ENCODE assay signal across 22 cellular contexts in the genomic region with DNA sequence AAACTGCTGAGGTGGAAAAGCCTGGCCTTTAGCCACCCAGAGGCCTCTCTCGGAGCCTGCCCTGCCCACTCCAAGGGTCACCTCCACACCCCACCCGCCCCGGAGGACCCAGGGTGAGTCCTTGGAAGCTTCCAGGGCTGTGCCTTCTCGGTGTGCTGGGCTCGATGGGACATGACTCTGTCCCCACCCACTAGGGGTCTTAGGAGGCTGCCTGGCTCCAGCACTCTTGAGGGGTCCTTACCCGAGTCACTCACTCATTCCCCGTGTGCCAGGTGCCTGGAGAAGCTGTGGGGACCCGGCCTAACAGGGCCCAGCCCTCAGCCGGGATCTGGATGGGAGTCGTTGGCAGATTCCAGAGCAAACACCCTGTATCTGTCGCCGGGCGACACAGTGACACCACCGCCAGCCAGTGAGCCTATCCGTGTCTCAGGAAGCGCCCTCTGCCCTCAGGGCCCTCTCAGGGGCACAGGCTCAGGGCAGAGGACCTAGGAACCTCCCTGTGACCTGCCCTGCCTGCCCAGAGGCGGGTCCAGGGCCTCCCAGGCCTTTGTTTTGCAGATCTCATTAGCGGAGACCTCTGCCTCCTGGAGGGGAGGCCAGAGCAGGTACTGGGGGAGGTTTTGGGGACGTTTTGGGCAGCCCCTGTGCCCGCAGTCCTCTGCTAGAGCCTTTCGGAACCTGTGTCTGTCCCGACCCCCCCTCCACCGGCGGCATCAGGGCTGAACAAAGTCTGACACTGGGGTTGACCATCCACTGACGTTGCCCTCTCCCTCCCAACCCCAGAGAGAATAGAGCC. TPM values are rescaled to one million over a fixed set of nuclear protein-coding genes. Genes with fewer than 3 reads are reported as not detected.
DNase-seq lines count a peak whose midpoint lies in the region; ATAC-seq, FAIRE-seq and TF ChIP-seq lines count a peak whose summit lies in the region.
"Had no signal": no experiment of that assay in that cellular context is flagged by ENCODE, and none has a peak within 500 bp of the region (broad histone marks: within the 10 kb centered on the region; RNA-seq: fewer than 3 reads in every experiment).

No MANE protein-coding gene starts in this region.

- H3K79me2 ChIP-seq in H1 (ENCODE audit: control insufficient read depth in 1 of 2, insufficient read depth in 2 of 2, low read length in 2 of 2) (peaks cover 0 to 9% of the 10 kb centered on the region in 2 experiments; a peak in 1 of 4 replicates), PC-9 (ENCODE audit: low read depth) (peaks cover 11% of the 10 kb centered on the region)

- H3K4me1 ChIP-seq in HUES48 (ENCODE audit: control insufficient read depth, insufficient read depth, low read length) (peaks cover 17% of the 10 kb centered on the region), H1 (replicated peaks in 1 of 4; ENCODE audit: control insufficient read depth in 3 of 4, insufficient read depth in 4 of 4, low read length in 3 of 4) (peaks cover 0 to 28% (median 20%) of the 10 kb centered on the region in 4 experiments; a peak in 6 of 7 replicates), right lobe of liver (peaks cover 0 to 44% (median 8%) of the 10 kb centered on the region in 4 donors), vagina (peaks cover 44% of the 10 kb centered on the region), PC-9 (replicated peaks; ENCODE audit: insufficient read depth) (0 out of 2 replicates have a peak, but pooled peaks cover 5% of the 10 kb centered on the region)

- TF ChIP-seq POLR2A in H1 (IDR thresholded peaks at IDR 0.05; ENCODE audit: control extremely low read depth in 1 of 2, low read depth in 2 of 2, low read length in 2 of 2) = no peak
- TF ChIP-seq POLR2A in right lobe of liver (IDR thresholded peaks at IDR 0.05) = peak; percentile 38
- no peak for TF ChIP-seq POLR2A in vagina (IDR thresholded peaks at IDR 0.05)

- no peak overlapping the region for H3K27ac ChIP-seq in HUES48 (ENCODE audit: low read depth, low read length)
- H3K27ac ChIP-seq in H1 (ENCODE audit: low read depth, low read length) = no peak overlapping the region
- peak overlapping the region in 2 of 3 donors; percentile 78 to 90 for H3K27ac ChIP-seq in right lobe of liver
- H3K27ac ChIP-seq in vagina = peak overlapping the region; percentile 12
- no peak overlapping the region for H3K27ac ChIP-seq in PC-9
- H3K27ac ChIP-seq: neutrophil, testis had no signal

- CTCF ChIA-PET in H1 (lab: Charles Lee; ENCODE audit: partially characterized antibody) = interaction anchor here (0.6 to 8.8 kb wide), 24 partner anchors 8 to 609 kb away, joined by 3 to 249 read pairs (median 4); a partner anchor contains a TSS
- CTCF ChIA-PET in PC-9 (lab: Charles Lee) = interaction anchor here (0.6 to 1.0 kb wide), 2 partner anchors 19 to 103 kb away, joined by 4 read pairs; no protein-coding TSS in a partner anchor

- peak overlapping the region; percentile 72 for H4K91ac ChIP-seq in H1 (replicated peaks; ENCODE audit: insufficient read length, low read length)

- TF ChIP-seq RAD21 in H1 (IDR thresholded peaks at IDR 0.05 in 1 of 2, conservative IDR thresholded peaks at IDR 0.05 in 1 of 2; ENCODE audit: low read depth in 2 of 2, low read length in 2 of 2) = no peak

- peaks cover 8% of the 10 kb centered on the region for H3K23me2 ChIP-seq in H1 (ENCODE audit: low read depth, low read length)

- H2BK12ac ChIP-seq in H1 (ENCODE audit: low read depth, low read length) = peak overlapping the region; percentile 75; the same call in 1 of the 2 replicates

- no TSS peak for BruUV-seq in PC-9 (replicated peaks; lab: Mats Ljungman, UMichigan)

- peak overlapping the region; percentile 71; the same call in 1 of the 2 replicates for H2BK5ac ChIP-seq in H1 (ENCODE audit: low read depth, low read length)

- H2AK5ac ChIP-seq in H1 (ENCODE audit: low read depth, low read length) = no peak overlapping the region; the same call in 1 of the 2 replicates

- TF ChIP-seq EP300 in H1 (IDR thresholded peaks at IDR 0.05; ENCODE audit: borderline replicate concordance in 1 of 2, low read depth in 2 of 2, low read length in 2 of 2) = no peak

- peak; percentile 70 to 81 (median 75) for ATAC-seq in right lobe of liver
- ATAC-seq: esophagus mucosa had no signal

- H2BK15ac ChIP-seq in H1 (ENCODE audit: low read length) = peak overlapping the region; percentile 16; the same call in 1 of the 2 replicates

- no peak overlapping the region for H4K5ac ChIP-seq in H1 (ENCODE audit: insufficient read length, low read depth, low read length)

- no peak overlapping the region for H4K8ac ChIP-seq in H1 (ENCODE audit: extremely low read depth, insufficient read depth, low read length)

- H3K14ac ChIP-seq in H1 (ENCODE audit: insufficient read length) = no peak overlapping the region

- H3K4me2 ChIP-seq in H1 (ENCODE audit: insufficient read depth in 1 of 2, low read depth in 2 of 2, low read length in 2 of 2) (peak overlapping the region; percentile 54 to 65), PC-9 (no peak overlapping the region)
- H3K4me2 ChIP-seq: SK-N-SH had no signal

- H2BK120ac ChIP-seq in H1 (replicated peaks; ENCODE audit: low read depth, low read length) = no peak overlapping the region

- no peaks in the 10 kb centered on the region for H3K36me3 ChIP-seq in HUES48 (ENCODE audit: control insufficient read depth, insufficient read depth, low read length)
- H3K36me3 ChIP-seq in H1 (ENCODE audit: control insufficient read depth in 2 of 4, insufficient read depth in 4 of 4, low read length in 3 of 4) = no peaks in the 10 kb centered on the region
- H3K36me3 ChIP-seq in right lobe of liver = no peaks in the 10 kb centered on the region
- H3K36me3 ChIP-seq in vagina = no peaks in the 10 kb centered on the region
- no peaks in the 10 kb centered on the region for H3K36me3 ChIP-seq in PC-9 (ENCODE audit: low read depth)
- H3K36me3 ChIP-seq: neutrophil had no signal

- H3K56ac ChIP-seq in H1 (replicated peaks; ENCODE audit: insufficient read length, low read depth, low read length) = no peak overlapping the region

- no peaks in the 10 kb centered on the region for H3K9me2 ChIP-seq in PC-9 (ENCODE audit: insufficient read depth)
- H3K9me2 ChIP-seq: SK-N-SH had no signal

- intact Hi-C loops in right lobe of liver (cut with DNase I) = loop anchor here in 1 of 2 donors (5.0 kb wide), 1 partner anchor 100 kb away; no protein-coding TSS in a partner anchor
- intact Hi-C loops in vagina (cut with DNase I) = loop anchor here (5.0 kb wide), 1 partner anchor 85 kb away; no protein-coding TSS in a partner anchor
- intact Hi-C loops in PC-9 (cut with micrococcal nuclease; ENCODE audit: unreplicated experiment) = loop anchor here (1.0 kb wide), 2 partner anchors 103 to 138 kb away; no protein-coding TSS in a partner anchor

- H2AFZ ChIP-seq in H1 (ENCODE audit: low read length) = no peak overlapping the region
- no peak overlapping the region for H2AFZ ChIP-seq in PC-9

- TF ChIP-seq CTCF in H1 (IDR thresholded peaks at IDR 0.05; ENCODE audit: control extremely low read depth in 1 of 3, insufficient read depth in 1 of 3, low read depth in 1 of 3, low read length in 3 of 3) (no peak), right lobe of liver (IDR thresholded peaks at IDR 0.05) (peak in 1 of 4 donors; percentile 5), vagina (IDR thresholded peaks at IDR 0.05) (no peak), PC-9 (conservative IDR thresholded peaks at IDR 0.05) (no peak)

- no peak overlapping the region for H3K9ac ChIP-seq in HUES48 (ENCODE audit: low read depth, low read length)
- no peak overlapping the region for H3K9ac ChIP-seq in H1 (replicated peaks in 1 of 4; ENCODE audit: extremely low read depth in 1 of 4, low read depth in 3 of 4, low read length in 3 of 4)
- H3K9ac ChIP-seq: SK-N-SH had no signal

- H3K79me1 ChIP-seq in H1 (ENCODE audit: low read depth, low read length) = peaks cover 4% of the 10 kb centered on the region

- peak overlapping the region; percentile 83 for H3K18ac ChIP-seq in H1 (ENCODE audit: extremely low read depth, low read length)

- H3F3A ChIP-seq in PC-9 (ENCODE audit: insufficient read depth, low read depth) = peaks cover 12% of the 10 kb centered on the region; the same call in 1 of the 2 replicates

- 43% methylated on average over 19 of the region's 25 CpGs; no CpG with 5 or more reads in 1 of the 2 experiments for WGBS in H1 (ENCODE audit: extremely low coverage in 1 of 2, insufficient coverage in 1 of 2, insufficient read length in 1 of 2, insufficient replicate concordance in 2 of 2, low coverage in 1 of 2, low lambda C conversion rate in 2 of 2, missing lambda C conversion rate in 1 of 2), 2 experiments
- WGBS in right lobe of liver (ENCODE audit: insufficient coverage, low coverage, low lambda C conversion rate, missing lambda C conversion rate) = 23% methylated on average over 8 of the region's 25 CpGs

- H2BK20ac ChIP-seq in H1 (ENCODE audit: low read length) = 0 out of 2 replicates have a peak overlapping the region, but pooled peaks have one; percentile 95

- H3K9me3 ChIP-seq in HUES48 (ENCODE audit: control insufficient read depth, insufficient read depth, low read length) = no peaks in the 10 kb centered on the region
- no peaks in the 10 kb centered on the region for H3K9me3 ChIP-seq in H1 (ENCODE audit: insufficient read depth in 2 of 2, low read depth in 1 of 2, low read length in 1 of 2)
- no peaks in the 10 kb centered on the region for H3K9me3 ChIP-seq in right lobe of liver
- H3K9me3 ChIP-seq in vagina = no peaks in the 10 kb centered on the region
- H3K9me3 ChIP-seq in PC-9 (ENCODE audit: insufficient read depth, low read depth) = no peaks in the 10 kb centered on the region
- H3K9me3 ChIP-seq: neutrophil, SK-N-SH, testis had no signal

- DNase-seq in H1 (ENCODE audit: low read depth in 1 of 2, low spot score in 2 of 2) = peak in 1 of 2 experiments; percentile 72
- DNase-seq in right lobe of liver = peak; percentile 83 to 94 (median 94)
- no peak for DNase-seq in vagina (ENCODE audit: extremely low spot score in 2 of 2)
- no peak for DNase-seq in NCI-H69 (lab: John Stamatoyannopoulos, UW)
- DNase-seq in iPS-NIHi7 (ENCODE audit: extremely low spot score) = no peak
- DNase-seq in PC-9 = no peak
- DNase-seq: central memory CD4-positive, alpha-beta T cell; NCI-H1092; NCI-H1694 had no signal

- H4K20me1 ChIP-seq in H1 (replicated peaks in 1 of 2; ENCODE audit: control insufficient read depth in 1 of 2, insufficient read depth in 2 of 2, low read length in 2 of 2) (peaks cover 2 to 3% of the 10 kb centered on the region in 2 experiments), PC-9 (ENCODE audit: insufficient read depth) (no peaks in the 10 kb centered on the region)

- POLR2A ChIA-PET in H1 (lab: Charles Lee; ENCODE audit: partially characterized antibody) (interaction anchor here (1.4 to 1.6 kb wide), 2 partner anchors 12 to 17 kb away, joined by 4 to 6 read pairs; no protein-coding TSS in a partner anchor), PC-9 (lab: Charles Lee; ENCODE audit: unreplicated experiment) (no interaction called here)

- H3K4me3 ChIP-seq in HUES48 (ENCODE audit: low read depth, low read length) (peak overlapping the region; percentile 9; the same call in 1 of the 2 replicates), H1 (ENCODE audit: extremely low read depth in 1 of 4, insufficient read depth in 2 of 4, low read depth in 3 of 4, low read length in 4 of 4) (peak overlapping the region in 3 of 4 experiments; percentile 10 to 39 (median 19); a peak in 5 of 8 replicates), right lobe of liver (peak overlapping the region; percentile 25 to 51 (median 42)), vagina (no peak overlapping the region), PC-9 (no peak overlapping the region)
- H3K4me3 ChIP-seq: testis had no signal

- FAIRE-seq in H1 (lab: Jason Lieb, UNC) = no peak
- FAIRE-seq: GM12892 had no signal

- H3K23ac ChIP-seq in H1 (ENCODE audit: insufficient read length) = no peak overlapping the region

- peaks cover 3% of the 10 kb centered on the region for H3K27me3 ChIP-seq in HUES48 (ENCODE audit: control insufficient read depth, insufficient read depth, low read length)
- H3K27me3 ChIP-seq in H1 (replicated peaks in 1 of 4; ENCODE audit: control insufficient read depth in 3 of 4, extremely low read depth in 1 of 4, insufficient read depth in 3 of 4, low read length in 3 of 4) = peaks cover 0 to 7% (median 0%) of the 10 kb centered on the region in 4 experiments; a peak in 3 of 7 replicates
- no peaks in the 10 kb centered on the region for H3K27me3 ChIP-seq in right lobe of liver
- no peaks in the 10 kb centered on the region for H3K27me3 ChIP-seq in vagina
- peaks cover under 1% of the 10 kb centered on the region; the same call in 1 of the 2 replicates for H3K27me3 ChIP-seq in PC-9 (ENCODE audit: insufficient read depth, low read depth)
- H3K27me3 ChIP-seq: testis had no signal

- no peak overlapping the region for H3K4ac ChIP-seq in H1 (replicated peaks; ENCODE audit: insufficient read length, low read depth, low read length)

RNA-seq across cellular contexts. Expression of a gene that starts 3.1 kb away (rescaled TPM):
- 45.1 and 49.4 TPM in 2 replicates for total RNA-seq in H1 (2021; fragmentation: NEBNext Ultra II Directional; extraction: Animal tissue kit (Norgen Biotek cat#: 25700))
- 37.4 and 55.9 TPM in 2 replicates for polyA plus RNA-seq in H1 (2011; rRNA removed)
- 46.4 TPM for polyA plus RNA-seq in H1 (2011; cell fraction: cytosol; rRNA removed)
- 136 TPM for polyA plus RNA-seq in H1 (2011; cell fraction: nucleus; rRNA removed)
- 43.5 to 47.4 TPM (median 45.9 TPM) in 4 replicates for polyA plus RNA-seq in H1 (2012, experiment 1 of 2)
- polyA plus RNA-seq in H1 (2012, experiment 2 of 2) = 43.8 TPM
- polyA plus RNA-seq in H1 (2013, experiment 1 of 2) = 26.2 TPM
- polyA plus RNA-seq in H1 (2013, experiment 2 of 2) = 26.6 TPM
- 26.1 and 68.1 TPM in 2 replicates for polyA minus RNA-seq in H1 (2011; rRNA and poly(A)+ RNA removed)
- 23.0 TPM for polyA minus RNA-seq in H1 (2011; cell fraction: cytosol; rRNA and poly(A)+ RNA removed)
- 32.2 TPM for polyA minus RNA-seq in H1 (2011; cell fraction: nucleus; rRNA and poly(A)+ RNA removed)
- 10 to 100 TPM; 10.3 to 20.1 (median 15.8) TPM for total RNA-seq in right lobe of liver
- 17.9 TPM for total RNA-seq in vagina
- total RNA-seq in PC-9 (2021) = 36.0 and 36.2 TPM in 2 replicates

RNA-seq across cellular contexts. Expression of a gene that starts 28.0 kb away (rescaled TPM):
- 1.8 and 1.9 TPM in 2 replicates for total RNA-seq in H1 (2021; fragmentation: NEBNext Ultra II Directional; extraction: Animal tissue kit (Norgen Biotek cat#: 25700))
- 3.0 and 3.3 TPM in 2 replicates for polyA plus RNA-seq in H1 (2011; rRNA removed)
- polyA plus RNA-seq in H1 (2011; cell fraction: cytosol; rRNA removed) = 2.9 TPM
- polyA plus RNA-seq in H1 (2011; cell fraction: nucleus; rRNA removed) = 12.6 TPM
- 1.7 to 3.4 TPM (median 2.7 TPM) in 4 replicates for polyA plus RNA-seq in H1 (2012, experiment 1 of 2)
- polyA plus RNA-seq in H1 (2012, experiment 2 of 2) = 3.2 TPM
- polyA plus RNA-seq in H1 (2013, experiment 1 of 2) = 1.6 TPM
- polyA plus RNA-seq in H1 (2013, experiment 2 of 2) = 1.5 TPM
- 2.0 and 2.4 TPM in 2 replicates for polyA minus RNA-seq in H1 (2011; rRNA and poly(A)+ RNA removed)
- 1.8 TPM for polyA minus RNA-seq in H1 (2011; cell fraction: cytosol; rRNA and poly(A)+ RNA removed)
- 1.2 TPM for polyA minus RNA-seq in H1 (2011; cell fraction: nucleus; rRNA and poly(A)+ RNA removed)
- total RNA-seq in right lobe of liver (under 1 TPM in 1 of 6 experiments, not detected in 5; 0.55 TPM), vagina (not detected), PC-9 (2021) (not detected in 2 replicates)
- total RNA-seq: activated T-cell treated with anti-CD3 and anti-CD28 coated beads, Interleukin-2, amount 50 U/mL, for 72 hours; M059J; NCI-H460; OCI-LY7; T-helper 1 cell treated with Interleukin-12 subunit alpha and Interleukin-12 subunit beta and Interleukin-4 antibody, amounts not matched to agents 30 ng/mL and 1 ng/mL, for 36 hours had no signal
- polyA plus RNA-seq: AG04450 had no signal

RNA-seq across cellular contexts. Expression of a gene that starts 43.6 kb away (rescaled TPM):
- 0.20 and 0.33 TPM in 2 replicates for total RNA-seq in H1 (2021; fragmentation: NEBNext Ultra II Directional; extraction: Animal tissue kit (Norgen Biotek cat#: 25700))
- polyA plus RNA-seq in H1 (2011; rRNA removed) = 0.09 and 0.22 TPM in 2 replicates
- 0.14 TPM for polyA plus RNA-seq in H1 (2011; cell fraction: cytosol; rRNA removed)
- 1.3 TPM for polyA plus RNA-seq in H1 (2011; cell fraction: nucleus; rRNA removed)
- 0.15 to 0.23 TPM (median 0.23 TPM) in 3 of 4 replicates, not detected in the other for polyA plus RNA-seq in H1 (2012, experiment 1 of 2)
- 0.39 TPM for polyA plus RNA-seq in H1 (2012, experiment 2 of 2)
- polyA plus RNA-seq in H1 (2013, experiment 1 of 2) = 0.12 TPM
- 0.06 TPM for polyA plus RNA-seq in H1 (2013, experiment 2 of 2)
- 0.06 and 0.10 TPM in 2 replicates for polyA minus RNA-seq in H1 (2011; rRNA and poly(A)+ RNA removed)
- polyA minus RNA-seq in H1 (2011; cell fraction: cytosol; rRNA and poly(A)+ RNA removed) = not detected
- 0.50 TPM for polyA minus RNA-seq in H1 (2011; cell fraction: nucleus; rRNA and poly(A)+ RNA removed)
- 1 to 10 TPM in 2 of 6 experiments, under 1 TPM in 3, not detected in 1; 0.16 to 3.5 (median 0.32) TPM for total RNA-seq in right lobe of liver
- total RNA-seq in vagina = not detected
- 2.8 and 3.0 TPM in 2 replicates for total RNA-seq in PC-9 (2021)
- total RNA-seq: activated T-cell treated with anti-CD3 and anti-CD28 coated beads, Interleukin-2, amount 50 U/mL, for 72 hours; esophagus mucosa; G401; M059J; NCI-H460; OCI-LY7; T-helper 1 cell treated with Interleukin-12 subunit alpha and Interleukin-12 subunit beta and Interleukin-4 antibody, amounts not matched to agents 30 ng/mL and 1 ng/mL, for 36 hours had no signal
- polyA plus RNA-seq: AG04450, SK-N-SH had no signal

Comparison
In these comparisons a context has a peak if more than half of its experiments do, and no peak if none do; other contexts are left out.
1. H3K27ac ChIP-seq: peak in right lobe of liver (2 of 3) and vagina (single experiment); none in HUES48 (single experiment), H1 (single experiment) and PC-9 (single experiment).
2. H3K4me3 ChIP-seq: peak in HUES48 (single experiment), H1 (3 of 4) and right lobe of liver (3 of 3); none in vagina (0 of 2) and PC-9 (single experiment).
3. DNase-seq: peak in right lobe of liver (3 of 3); none in vagina (0 of 2), NCI-H69 (single experiment), iPS-NIHi7 (single experiment) and PC-9 (0 of 2).